1 cellular context compared by ENCODE assay signal in the genomic region with DNA sequence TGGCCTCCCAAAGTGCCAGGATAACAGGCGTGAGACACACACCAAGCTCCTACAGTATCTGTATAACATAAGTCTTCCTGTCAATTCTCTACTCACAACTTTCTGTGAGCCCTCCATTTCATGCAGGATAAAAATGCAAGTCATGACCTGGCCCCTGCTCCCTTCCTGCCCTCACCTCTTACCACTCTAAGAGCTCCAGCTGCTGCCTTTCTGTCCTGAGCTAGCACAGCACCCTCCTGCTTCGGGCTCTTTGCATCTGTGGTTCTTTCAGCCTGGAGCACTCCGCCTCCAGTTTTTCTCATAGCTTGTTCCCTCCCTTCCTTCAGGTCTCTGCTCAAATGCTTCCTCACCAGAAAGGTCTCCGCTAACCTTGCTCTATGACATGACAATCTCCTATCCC.
A peak's percentile ranks its signal among the peaks of the same experiment; 100 is the strongest.
TF ChIP-seq lines count a peak whose summit lies in the region.

No MANE protein-coding gene starts in this region.

TF ChIP-seq in K562, 482 proteins besides CTCF, POLR2A, EP300 and RAD21 (continued from another document):
- TF ChIP-seq, protein P1, sequence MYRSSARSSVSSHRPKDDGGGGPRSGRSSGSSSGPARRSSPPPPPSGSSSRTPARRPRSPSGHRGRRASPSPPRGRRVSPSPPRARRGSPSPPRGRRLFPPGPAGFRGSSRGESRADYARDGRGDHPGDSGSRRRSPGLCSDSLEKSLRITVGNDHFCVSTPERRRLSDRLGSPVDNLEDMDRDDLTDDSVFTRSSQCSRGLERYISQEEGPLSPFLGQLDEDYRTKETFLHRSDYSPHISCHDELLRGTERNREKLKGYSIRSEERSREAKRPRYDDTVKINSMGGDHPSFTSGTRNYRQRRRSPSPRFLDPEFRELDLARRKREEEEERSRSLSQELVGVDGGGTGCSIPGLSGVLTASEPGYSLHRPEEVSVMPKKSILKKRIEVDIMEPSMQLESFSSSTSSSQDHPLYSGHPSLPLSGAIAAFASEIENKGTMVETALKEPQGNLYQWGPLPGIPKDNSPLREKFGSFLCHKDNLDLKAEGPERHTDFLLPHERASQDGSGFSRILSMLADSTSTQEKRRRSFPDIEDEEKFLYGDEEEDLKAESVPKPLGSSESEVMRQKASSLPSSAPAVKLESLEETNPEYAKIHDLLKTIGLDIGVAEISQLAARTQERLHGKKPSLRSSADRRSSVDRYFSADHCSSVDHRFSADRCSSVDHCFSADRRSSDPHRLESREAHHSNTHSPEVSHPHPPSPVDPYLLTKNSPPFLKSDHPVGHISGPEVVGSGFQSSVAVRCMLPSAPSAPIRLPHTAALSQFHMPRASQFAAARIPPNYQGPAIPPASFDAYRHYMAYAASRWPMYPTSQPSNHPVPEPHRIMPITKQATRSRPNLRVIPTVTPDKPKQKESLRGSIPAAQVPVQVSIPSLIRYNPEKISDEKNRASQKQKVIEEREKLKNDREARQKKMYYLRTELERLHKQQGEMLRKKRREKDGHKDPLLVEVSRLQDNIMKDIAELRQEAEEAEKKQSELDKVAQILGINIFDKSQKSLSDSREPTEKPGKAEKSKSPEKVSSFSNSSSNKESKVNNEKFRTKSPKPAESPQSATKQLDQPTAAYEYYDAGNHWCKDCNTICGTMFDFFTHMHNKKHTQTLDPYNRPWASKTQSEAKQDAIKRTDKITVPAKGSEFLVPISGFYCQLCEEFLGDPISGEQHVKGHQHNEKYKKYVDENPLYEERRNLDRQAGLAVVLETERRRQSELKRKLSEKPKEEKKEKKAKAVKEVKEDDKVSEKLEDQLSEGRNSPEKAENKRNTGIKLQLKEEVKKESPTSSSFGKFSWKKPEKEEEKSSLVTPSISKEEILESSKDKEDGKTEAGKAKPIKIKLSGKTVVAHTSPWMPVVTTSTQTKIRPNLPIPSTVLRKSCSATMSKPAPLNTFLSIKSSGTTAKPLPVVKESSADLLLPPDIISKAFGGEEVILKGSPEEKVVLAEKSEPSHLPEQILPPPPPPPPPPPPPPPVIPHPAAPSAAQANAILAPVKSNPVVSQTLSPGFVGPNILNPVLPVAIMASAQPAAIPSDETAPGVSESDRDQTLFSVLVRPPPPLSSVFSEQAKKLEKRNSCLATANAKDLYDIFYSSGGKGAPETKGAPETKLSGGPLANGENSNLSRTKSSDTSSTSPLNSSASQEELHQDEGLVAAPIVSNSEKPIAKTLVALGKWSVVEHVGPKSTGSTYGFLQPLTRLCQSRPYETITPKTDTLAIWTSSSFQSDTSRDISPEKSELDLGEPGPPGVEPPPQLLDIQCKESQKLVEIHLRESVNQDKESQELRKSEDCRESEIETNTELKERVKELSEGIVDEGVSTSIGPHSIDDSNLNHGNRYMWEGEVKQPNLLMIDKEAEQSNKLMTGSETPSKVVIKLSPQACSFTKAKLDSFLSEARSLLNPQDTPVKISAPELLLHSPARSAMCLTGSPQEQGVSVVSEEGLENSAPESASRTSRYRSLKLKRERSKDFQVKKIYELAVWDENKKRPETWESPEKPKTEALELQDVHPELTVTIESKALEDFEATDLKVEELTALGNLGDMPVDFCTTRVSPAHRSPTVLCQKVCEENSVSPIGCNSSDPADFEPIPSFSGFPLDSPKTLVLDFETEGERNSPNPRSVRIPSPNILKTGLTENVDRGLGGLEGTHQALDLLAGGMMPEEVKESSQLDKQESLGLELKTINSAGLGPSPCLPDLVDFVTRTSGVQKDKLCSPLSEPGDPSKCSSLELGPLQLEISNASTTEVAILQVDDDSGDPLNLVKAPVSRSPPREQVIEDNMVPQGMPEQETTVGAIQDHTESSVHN (IDR thresholded peaks at IDR 0.05; ENCODE audit: borderline replicate concordance in 1 of 2, low read depth in 1 of 2) = no peak
- no peak for TF ChIP-seq ZZZ3 (IDR thresholded peaks at IDR 0.05)
- TF ChIP-seq MYC (IDR thresholded peaks at IDR 0.05; ENCODE audit: low read depth, low read length) = no peak
- no peak for TF ChIP-seq MYC (CRISPR knock-in tag; IDR thresholded peaks at IDR 0.05; ENCODE audit: borderline replicate concordance, low read depth)
- no peak for TF ChIP-seq CCAR2 (IDR thresholded peaks at IDR 0.05; ENCODE audit: low read depth, low read length)
- no peak for TF ChIP-seq ZNF77 (CRISPR knock-in tag; IDR thresholded peaks at IDR 0.05)
- TF ChIP-seq ZC3H4 (CRISPR knock-in tag; IDR thresholded peaks at IDR 0.05; ENCODE audit: borderline replicate concordance) = no peak
- TF ChIP-seq, protein P2, sequence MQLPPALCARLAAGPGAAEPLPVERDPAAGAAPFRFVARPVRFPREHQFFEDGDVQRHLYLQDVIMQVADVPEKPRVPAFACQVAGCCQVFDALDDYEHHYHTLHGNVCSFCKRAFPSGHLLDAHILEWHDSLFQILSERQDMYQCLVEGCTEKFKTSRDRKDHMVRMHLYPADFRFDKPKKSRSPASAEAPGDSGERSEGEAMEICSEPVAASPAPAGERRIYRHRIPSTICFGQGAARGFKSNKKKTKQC (CRISPR knock-in tag; IDR thresholded peaks at IDR 0.05) = no peak
- TF ChIP-seq TAL1 (IDR thresholded peaks at IDR 0.05) = no peak
- TF ChIP-seq RB1 (IDR thresholded peaks at IDR 0.05; ENCODE audit: low read depth) = no peak
- TF ChIP-seq ZNF583 (CRISPR knock-in tag; IDR thresholded peaks at IDR 0.05) = no peak
- TF ChIP-seq OTX1 (CRISPR knock-in tag; IDR thresholded peaks at IDR 0.05) = no peak
- no peak for TF ChIP-seq TAF1 (IDR thresholded peaks at IDR 0.05; ENCODE audit: control insufficient read depth, extremely low read depth, insufficient read depth, low read length, severe bottlenecking)
- no peak for TF ChIP-seq FOXJ2 (tag; IDR thresholded peaks at IDR 0.05)
- no peak for TF ChIP-seq CC2D1A (IDR thresholded peaks at IDR 0.05)
- no peak for TF ChIP-seq BRD9 (IDR thresholded peaks at IDR 0.05; ENCODE audit: low read depth, partially characterized antibody)
- TF ChIP-seq, protein P3, sequence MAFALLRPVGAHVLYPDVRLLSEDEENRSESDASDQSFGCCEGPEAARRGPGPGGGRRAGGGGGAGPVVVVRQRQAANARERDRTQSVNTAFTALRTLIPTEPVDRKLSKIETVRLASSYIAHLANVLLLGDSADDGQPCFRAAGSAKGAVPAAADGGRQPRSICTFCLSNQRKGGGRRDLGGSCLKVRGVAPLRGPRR (CRISPR knock-in tag; IDR thresholded peaks at IDR 0.05) = no peak
- TF ChIP-seq, protein P4, sequence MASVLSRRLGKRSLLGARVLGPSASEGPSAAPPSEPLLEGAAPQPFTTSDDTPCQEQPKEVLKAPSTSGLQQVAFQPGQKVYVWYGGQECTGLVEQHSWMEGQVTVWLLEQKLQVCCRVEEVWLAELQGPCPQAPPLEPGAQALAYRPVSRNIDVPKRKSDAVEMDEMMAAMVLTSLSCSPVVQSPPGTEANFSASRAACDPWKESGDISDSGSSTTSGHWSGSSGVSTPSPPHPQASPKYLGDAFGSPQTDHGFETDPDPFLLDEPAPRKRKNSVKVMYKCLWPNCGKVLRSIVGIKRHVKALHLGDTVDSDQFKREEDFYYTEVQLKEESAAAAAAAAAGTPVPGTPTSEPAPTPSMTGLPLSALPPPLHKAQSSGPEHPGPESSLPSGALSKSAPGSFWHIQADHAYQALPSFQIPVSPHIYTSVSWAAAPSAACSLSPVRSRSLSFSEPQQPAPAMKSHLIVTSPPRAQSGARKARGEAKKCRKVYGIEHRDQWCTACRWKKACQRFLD (CRISPR knock-in tag; IDR thresholded peaks at IDR 0.05) = no peak
- peak; percentile 67; the same call in 1 of the 2 replicates for TF ChIP-seq NFE2L1 (tag; IDR thresholded peaks at IDR 0.05; ENCODE audit: borderline replicate concordance, low read depth)
- no peak for TF ChIP-seq ARID2 (IDR thresholded peaks at IDR 0.05)
- TF ChIP-seq SMAD1 (IDR thresholded peaks at IDR 0.05; ENCODE audit: low read depth, low read length, partially characterized antibody) = no peak
- no peak for TF ChIP-seq HIVEP1 (CRISPR knock-in tag; IDR thresholded peaks at IDR 0.05)
- TF ChIP-seq SMARCC2 (IDR thresholded peaks at IDR 0.05; ENCODE audit: low read depth) = no peak; the same call in 1 of the 2 replicates
- TF ChIP-seq, protein P5, sequence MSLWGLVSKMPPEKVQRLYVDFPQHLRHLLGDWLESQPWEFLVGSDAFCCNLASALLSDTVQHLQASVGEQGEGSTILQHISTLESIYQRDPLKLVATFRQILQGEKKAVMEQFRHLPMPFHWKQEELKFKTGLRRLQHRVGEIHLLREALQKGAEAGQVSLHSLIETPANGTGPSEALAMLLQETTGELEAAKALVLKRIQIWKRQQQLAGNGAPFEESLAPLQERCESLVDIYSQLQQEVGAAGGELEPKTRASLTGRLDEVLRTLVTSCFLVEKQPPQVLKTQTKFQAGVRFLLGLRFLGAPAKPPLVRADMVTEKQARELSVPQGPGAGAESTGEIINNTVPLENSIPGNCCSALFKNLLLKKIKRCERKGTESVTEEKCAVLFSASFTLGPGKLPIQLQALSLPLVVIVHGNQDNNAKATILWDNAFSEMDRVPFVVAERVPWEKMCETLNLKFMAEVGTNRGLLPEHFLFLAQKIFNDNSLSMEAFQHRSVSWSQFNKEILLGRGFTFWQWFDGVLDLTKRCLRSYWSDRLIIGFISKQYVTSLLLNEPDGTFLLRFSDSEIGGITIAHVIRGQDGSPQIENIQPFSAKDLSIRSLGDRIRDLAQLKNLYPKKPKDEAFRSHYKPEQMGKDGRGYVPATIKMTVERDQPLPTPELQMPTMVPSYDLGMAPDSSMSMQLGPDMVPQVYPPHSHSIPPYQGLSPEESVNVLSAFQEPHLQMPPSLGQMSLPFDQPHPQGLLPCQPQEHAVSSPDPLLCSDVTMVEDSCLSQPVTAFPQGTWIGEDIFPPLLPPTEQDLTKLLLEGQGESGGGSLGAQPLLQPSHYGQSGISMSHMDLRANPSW (CRISPR knock-in tag; IDR thresholded peaks at IDR 0.05) = no peak
- no peak for TF ChIP-seq ZFP36 (IDR thresholded peaks at IDR 0.05; ENCODE audit: low read depth, low read length, partially characterized antibody)
- 0 out of 2 replicates have a peak, but pooled peaks have one; percentile 49 for TF ChIP-seq DPF2 (IDR thresholded peaks at IDR 0.05)
- TF ChIP-seq POLR2AphosphoS2 (IDR thresholded peaks at IDR 0.05; ENCODE audit: low read length) = no peak
- TF ChIP-seq CBX5 (IDR thresholded peaks at IDR 0.05; ENCODE audit: borderline replicate concordance, low read depth) = no peak
- TF ChIP-seq ZNF133 (CRISPR knock-in tag; IDR thresholded peaks at IDR 0.05) = no peak
- TF ChIP-seq, protein P6, sequence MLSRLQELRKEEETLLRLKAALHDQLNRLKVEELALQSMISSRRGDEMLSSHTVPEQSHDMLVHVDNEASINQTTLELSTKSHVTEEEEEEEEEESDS (CRISPR knock-in tag; IDR thresholded peaks at IDR 0.05) = no peak
- TF ChIP-seq, protein P7, sequence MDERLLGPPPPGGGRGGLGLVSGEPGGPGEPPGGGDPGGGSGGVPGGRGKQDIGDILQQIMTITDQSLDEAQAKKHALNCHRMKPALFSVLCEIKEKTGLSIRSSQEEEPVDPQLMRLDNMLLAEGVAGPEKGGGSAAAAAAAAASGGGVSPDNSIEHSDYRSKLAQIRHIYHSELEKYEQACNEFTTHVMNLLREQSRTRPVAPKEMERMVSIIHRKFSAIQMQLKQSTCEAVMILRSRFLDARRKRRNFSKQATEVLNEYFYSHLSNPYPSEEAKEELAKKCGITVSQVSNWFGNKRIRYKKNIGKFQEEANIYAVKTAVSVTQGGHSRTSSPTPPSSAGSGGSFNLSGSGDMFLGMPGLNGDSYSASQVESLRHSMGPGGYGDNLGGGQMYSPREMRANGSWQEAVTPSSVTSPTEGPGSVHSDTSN (CRISPR knock-in tag; IDR thresholded peaks at IDR 0.05; ENCODE audit: low read depth) = no peak
- TF ChIP-seq, protein P7 (tag; conservative IDR thresholded peaks at IDR 0.05; ENCODE audit: low read depth) = no peak
